23 cellular contexts compared by ENCODE assay signal in genomic region chr22:44387486-44387885, GRCh38.
"Had no signal": no experiment of that assay in that cellular context is flagged by ENCODE, and none has a peak within 500 bp of the region (broad histone marks: within the 10 kb centered on the region; RNA-seq: fewer than 3 reads in every experiment).

No MANE protein-coding gene starts in this region.

- H3K4me3 ChIP-seq: left lung, mucosa of descending colon, ovary, right atrium auricular region, SK-N-MC, spleen, suprapubic skin, tibial artery had no signal

- H3K4me3 Mint-ChIP-seq: activated naive CD4-positive, alpha-beta T cell treated with anti-CD3 and anti-CD28 coated beads, Interleukin-2, amount 50 U/mL, for 24 hours; activated naive CD8-positive, alpha-beta T cell treated with anti-CD3 and anti-CD28 coated beads, Interleukin-2, amount 50 U/mL, for 24 hours; nephron; T-helper 1 cell treated with Interleukin-12 subunit alpha and Interleukin-12 subunit beta and Interleukin-4 antibody, amounts not matched to agents 30 μg/mL and 1 μg/mL, for 36 hours had no signal

- H3K27me3 Mint-ChIP-seq: activated naive CD4-positive, alpha-beta T cell treated with anti-CD3 and anti-CD28 coated beads, Interleukin-2, amount 50 U/mL, for 24 hours; activated naive CD8-positive, alpha-beta T cell treated with anti-CD3 and anti-CD28 coated beads, Interleukin-2, amount 50 U/mL, for 24 hours had no signal

- H3K27ac ChIP-seq: left lung, ovary, right atrium auricular region, SK-N-MC, spleen, suprapubic skin, tibial artery, VCaP had no signal

- H3K27ac Mint-ChIP-seq: activated naive CD4-positive, alpha-beta T cell treated with anti-CD3 and anti-CD28 coated beads, Interleukin-2, amount 50 U/mL, for 24 hours; activated naive CD8-positive, alpha-beta T cell treated with anti-CD3 and anti-CD28 coated beads, Interleukin-2, amount 50 U/mL, for 24 hours; T-helper 1 cell treated with Interleukin-12 subunit alpha and Interleukin-12 subunit beta and Interleukin-4 antibody, amounts not matched to agents 30 μg/mL and 1 μg/mL, for 36 hours had no signal

- DNase-seq: activated CD4-positive, alpha-beta T cell treated with anti-CD3 and anti-CD28 coated beads for 4 hours; activated CD4-positive, alpha-beta T cell treated with anti-CD3 and anti-CD28 coated beads, Interleukin-2, amount 50 U/mL, for 4 hours; activated gamma-delta T cell; activated naive CD8-positive, alpha-beta T cell treated with anti-CD3 and anti-CD28 coated beads, Interleukin-2, amount 50 U/mL, for 24 hours; amygdala; cortex of kidney; foreskin fibroblast; kidney glomerular epithelial cell; stimulated activated naive CD4-positive, alpha-beta T cell; T-helper 9 cell; tibial artery had no signal

- H3K9me3 ChIP-seq: left lung, mucosa of descending colon, ovary, right atrium auricular region, spleen, suprapubic skin, tibial artery had no signal

- H3K4me1 ChIP-seq: left lung, right atrium auricular region, spleen, suprapubic skin, tibial artery had no signal

- H3K9me3 Mint-ChIP-seq: activated naive CD4-positive, alpha-beta T cell treated with anti-CD3 and anti-CD28 coated beads, Interleukin-2, amount 50 U/mL, for 24 hours; activated naive CD8-positive, alpha-beta T cell treated with anti-CD3 and anti-CD28 coated beads, Interleukin-2, amount 50 U/mL, for 24 hours; nephron; T-helper 1 cell treated with Interleukin-12 subunit alpha and Interleukin-12 subunit beta and Interleukin-4 antibody, amounts not matched to agents 30 μg/mL and 1 μg/mL, for 36 hours had no signal

- H3K4me1 Mint-ChIP-seq: activated naive CD4-positive, alpha-beta T cell treated with anti-CD3 and anti-CD28 coated beads, Interleukin-2, amount 50 U/mL, for 24 hours; activated naive CD8-positive, alpha-beta T cell treated with anti-CD3 and anti-CD28 coated beads, Interleukin-2, amount 50 U/mL, for 24 hours had no signal

- H3K27me3 ChIP-seq: ovary, right atrium auricular region had no signal

- ATAC-seq: activated naive CD8-positive, alpha-beta T cell treated with anti-CD3 and anti-CD28 coated beads, Interleukin-2, amount 50 U/mL, for 24 hours; esophagus mucosa; left lung; mucosa of descending colon had no signal

- H3K36me3 ChIP-seq: left lung, ovary, right atrium auricular region, spleen, suprapubic skin, tibial artery had no signal

- H3K36me3 Mint-ChIP-seq: activated naive CD4-positive, alpha-beta T cell treated with anti-CD3 and anti-CD28 coated beads, Interleukin-2, amount 50 U/mL, for 24 hours had no signal
